In genomic region chr10:117627561-117627960, GRCh38 we compare ENCODE assay signal across 25 cellular contexts.
"Had no signal": no experiment of that assay in that cellular context is flagged by ENCODE, and none has a peak within 500 bp of the region (broad histone marks: within the 10 kb centered on the region; RNA-seq: fewer than 3 reads in every experiment).

No MANE protein-coding gene starts in this region.

- H3K36me3 ChIP-seq: esophagus squamous epithelium, heart right ventricle, lower lobe of right lung, neural progenitor cell, stomach, thyroid gland, upper lobe of left lung had no signal

- DNase-seq: activated CD4-positive, alpha-beta memory T cell treated with anti-CD3 and anti-CD28 coated beads for 36 hours; activated CD4-positive, alpha-beta T cell treated with anti-CD3 and anti-CD28 coated beads, Interleukin-2, amount 10 ng/mL, durations not matched to agents 24 days and 14 days; activated CD4-positive, CD25-positive, alpha-beta regulatory T cell treated with anti-CD3 and anti-CD28 coated beads, Interleukin-2, amount 50 U/mL, for 72 hours; activated naive CD8-positive, alpha-beta T cell treated with anti-CD3 and anti-CD28 coated beads, Interleukin-2, amount 50 U/mL, for 24 hours; activated T-cell treated with anti-CD3 and anti-CD28 coated beads, Interleukin-2, amount 50 U/mL, for 4 hours; amygdala; central memory CD4-positive, alpha-beta T cell; esophagus squamous epithelium; foreskin melanocyte; heart right ventricle; kidney glomerular epithelial cell; lower lobe of right lung; mesenchymal stem cell; natural killer cell; occipital lobe; right cardiac atrium; stimulated activated CD4-positive, alpha-beta T cell treated with anti-CD3 and anti-CD28 coated beads, Interleukin-15, amount 100 ng/mL, for 24 hours; stimulated activated CD4-positive, alpha-beta T cell treated with anti-CD3 and anti-CD28 coated beads, Interleukin-2, amount 100 ng/mL, for 24 hours; stimulated activated naive B cell treated with anti-CD40 and anti-IgM and Interleukin-4, amounts not matched to agents 10 μg/mL and 1 μg/mL and 100 μg/mL, for 72 hours; stomach; thyroid gland; upper lobe of left lung had no signal

- H3K9me3 ChIP-seq: esophagus squamous epithelium, heart right ventricle, lower lobe of right lung, stomach, thyroid gland, upper lobe of left lung had no signal

- H3K4me1 ChIP-seq: esophagus squamous epithelium, heart right ventricle, lower lobe of right lung, neural progenitor cell, stomach, thyroid gland, upper lobe of left lung had no signal

- H3K27me3 ChIP-seq: esophagus squamous epithelium, heart right ventricle, neural progenitor cell, thyroid gland, upper lobe of left lung had no signal

- H3K27ac ChIP-seq: esophagus squamous epithelium, heart right ventricle, lower lobe of right lung, neural progenitor cell, stomach, thyroid gland, upper lobe of left lung had no signal

- H3K4me3 ChIP-seq: esophagus squamous epithelium, heart right ventricle, lower lobe of right lung, neural progenitor cell, stomach, thyroid gland, upper lobe of left lung had no signal

- ATAC-seq: activated naive CD8-positive, alpha-beta T cell treated with anti-CD3 and anti-CD28 coated beads, Interleukin-2, amount 50 U/mL, for 24 hours; activated T-cell treated with anti-CD3 and anti-CD28 coated beads, Interleukin-2, amount 50 U/mL, for 4 hours; activated T-helper 17 cell treated with anti-CD3 and anti-CD28 coated beads, Interleukin-2, amount 50 U/mL, for 72 hours; heart right ventricle; left lobe of liver; lower lobe of right lung; natural killer cell; right cardiac atrium; stimulated activated naive B cell treated with anti-CD40 and anti-IgM and Interleukin-4, amounts not matched to agents 10 μg/mL and 1 μg/mL and 100 μg/mL, for 72 hours had no signal
